8 cellular contexts compared by ENCODE assay signal in genomic region chr19:39038098-39038497, GRCh38. TPM values are rescaled to one million over a fixed set of nuclear protein-coding genes. Genes with fewer than 3 reads are reported as not detected.
DNase-seq lines count a peak whose midpoint lies in the region; ATAC-seq and TF ChIP-seq lines count a peak whose summit lies in the region.

No MANE protein-coding gene starts in this region.

- CTCF ChIA-PET in mammary epithelial cell (lab: Charles Lee; ENCODE audit: low non-redundant PET), result no interaction called here

- no peak overlapping the region for H3K27ac ChIP-seq in mammary epithelial cell (ENCODE audit: insufficient read depth, low read depth, low read length)

- peak in 1 of 2 donors; percentile 65 for TF ChIP-seq CTCF in mammary epithelial cell (conservative IDR thresholded peaks at IDR 0.05 in 1 of 2, IDR thresholded peaks at IDR 0.05 in 1 of 2; ENCODE audit: extremely low read depth in 1 of 2, insufficient read depth in 1 of 2, low read depth in 1 of 2, low read length in 2 of 2)
- TF ChIP-seq CTCF in mucosa of descending colon (IDR thresholded peaks at IDR 0.05), result no peak

- peak; percentile 3 for DNase-seq in DMS153 treated with DMSO at 0.1 percent for 48 hours (lab: John Stamatoyannopoulos, UW; ENCODE audit: unreplicated experiment)
- DNase-seq in MG63, result peak; percentile 54
- DNase-seq in mammary epithelial cell, result peak; percentile 49
- peak in 1 of 3 donors; percentile 42 for DNase-seq in mucosa of descending colon
- no peak for DNase-seq in foreskin melanocyte
- no peak for DNase-seq in NCI-H187 treated with DMSO at 0.1 percent for 48 hours (lab: John Stamatoyannopoulos, UW)
- DNase-seq in activated T-cell treated with anti-CD3 and anti-CD28 coated beads, Interleukin-2, amount 50 U/mL, for 1 hour, result no peak

- intact Hi-C loops in mammary epithelial cell (cut with micrococcal nuclease), result loop anchor here (1.0 kb wide), 1 partner anchor 76 kb away; no protein-coding TSS in a partner anchor
- intact Hi-C loops in mucosa of descending colon (cut with DNase I, micrococcal nuclease), result no loop called here

- H4K20me1 ChIP-seq in mammary epithelial cell (ENCODE audit: insufficient read depth, low read length), result no peaks in the 10 kb centered on the region

- H3K9ac ChIP-seq in mammary epithelial cell (ENCODE audit: insufficient read depth, low read length), result no peak overlapping the region

- H3K27me3 ChIP-seq in MG63 (no peaks in the 10 kb centered on the region), mammary epithelial cell (ENCODE audit: insufficient read depth, low read length) (no peaks in the 10 kb centered on the region)

- H2AFZ ChIP-seq in mammary epithelial cell (ENCODE audit: low read depth, low read length), result peak overlapping the region; percentile 74

- H3K4me3 ChIP-seq in MG63 (no peak overlapping the region), mammary epithelial cell (replicated peaks in 1 of 3; ENCODE audit: insufficient read depth in 1 of 3, low read depth in 2 of 3, low read length in 3 of 3) (no peak overlapping the region), mucosa of descending colon (no peak overlapping the region)

- H3K36me3 ChIP-seq in MG63, result no peaks in the 10 kb centered on the region
- no peaks in the 10 kb centered on the region for H3K36me3 ChIP-seq in mammary epithelial cell (ENCODE audit: insufficient read depth, low read length)
- H3K36me3 ChIP-seq in mucosa of descending colon (ENCODE audit: low read depth), result no peaks in the 10 kb centered on the region

- peak; percentile 60 for ATAC-seq in mucosa of descending colon
- no peak for ATAC-seq in HG02571 (IDR thresholded peaks at IDR 0.05; ENCODE audit: unreplicated experiment)

- in situ Hi-C loops in mammary epithelial cell (cut with MboI; ENCODE audit: low sequenced_read_pairs in 2 of 2), result loop anchor here in 1 of 2 donors (10.0 kb wide), 1 partner anchor 63 kb away; the partner anchor contains the start of gene FBXO17

- WGBS in mammary epithelial cell (ENCODE audit: low coverage, missing lambda C conversion rate), result 16% methylated on average over 4 of the region's 9 CpGs

- no TSS peak for BruUV-seq in mammary epithelial cell (replicated peaks; lab: Mats Ljungman, UMichigan)

- peak overlapping the region; percentile 41 for H3K4me2 ChIP-seq in mammary epithelial cell (ENCODE audit: insufficient read depth, low read depth, low read length)

- peaks cover 2% of the 10 kb centered on the region for H3K4me1 ChIP-seq in mammary epithelial cell (ENCODE audit: insufficient read depth, low read length)
- no peaks in the 10 kb centered on the region for H3K4me1 ChIP-seq in mucosa of descending colon (ENCODE audit: low read depth)

- dilution Hi-C loops in mammary epithelial cell (cut with HindIII; ENCODE audit: low sequenced_read_pairs), result no loop called here

- no peaks in the 10 kb centered on the region for H3K9me3 ChIP-seq in MG63
- H3K9me3 ChIP-seq in mammary epithelial cell (replicated peaks; ENCODE audit: insufficient read depth, low read length), result no peaks in the 10 kb centered on the region
- H3K9me3 ChIP-seq in mucosa of descending colon, result no peaks in the 10 kb centered on the region

- H3K79me2 ChIP-seq in mammary epithelial cell (ENCODE audit: insufficient read depth, low read length), result no peaks in the 10 kb centered on the region

RNA-seq across cellular contexts. Expression of gene FBXO27, which starts 5.7 kb away (rescaled TPM):
- 0.82 TPM in 1 of 2 replicates, not detected in the other for total RNA-seq in MG63 (2014; rRNA removed; shearing (Covaris generic); ENCODE audit: low replicate concordance)
- total RNA-seq in mammary epithelial cell (1 to 10 TPM; 6.7 to 9.9 TPM), mucosa of descending colon (10 to 100 TPM in 1 of 3 donors, 1 to 10 TPM in 1, under 1 TPM in 1; 0.63 to 10.2 (median 1.5) TPM)
- polyA plus RNA-seq in mammary epithelial cell, result 7.2 TPM
- 38.1 TPM for polyA minus RNA-seq in mammary epithelial cell

RNA-seq across cellular contexts. Expression of gene ACP7, which starts 46.1 kb away (rescaled TPM):
- total RNA-seq in MG63 (2014; rRNA removed; shearing (Covaris generic); ENCODE audit: low replicate concordance), result not detected in 2 replicates
- total RNA-seq in mammary epithelial cell (1 to 10 TPM; 3.3 to 4.4 TPM), mucosa of descending colon (not detected)
- 1.3 TPM for polyA plus RNA-seq in mammary epithelial cell
- polyA minus RNA-seq in mammary epithelial cell, result not detected

Comparison
In these comparisons a context has a peak if more than half of its experiments do, and no peak if none do; other contexts are left out.
1. DNase-seq: peak in DMS153 treated with DMSO at 0.1 percent for 48 hours (single experiment), MG63 (single experiment) and mammary epithelial cell (single experiment); none in foreskin melanocyte (single experiment), NCI-H187 treated with DMSO at 0.1 percent for 48 hours (single experiment) and activated T-cell treated with anti-CD3 and anti-CD28 coated beads, Interleukin-2, amount 50 U/mL, for 1 hour (single experiment).